26 cellular contexts compared by ENCODE assay signal in the genomic region with DNA sequence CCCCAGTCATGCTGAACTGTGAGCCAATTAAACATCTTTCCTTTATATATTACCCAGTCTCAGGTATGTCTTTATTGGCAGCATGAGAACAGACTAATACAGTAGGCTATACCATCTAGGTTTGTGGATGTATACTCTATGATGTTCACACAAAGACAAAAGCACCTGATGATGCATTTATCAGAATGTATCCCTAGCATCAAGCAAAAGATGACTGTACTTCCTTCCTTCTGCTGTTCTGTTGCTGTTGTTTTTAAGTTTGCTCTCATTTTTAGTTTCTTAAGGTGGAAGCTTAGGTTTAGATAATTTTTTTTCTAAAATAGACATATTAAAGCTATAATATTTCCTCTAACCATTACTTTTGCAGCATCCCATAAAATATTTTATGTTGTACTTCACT.
"Had no signal": no experiment of that assay in that cellular context is flagged by ENCODE, and none has a peak within 500 bp of the region (broad histone marks: within the 10 kb centered on the region; RNA-seq: fewer than 3 reads in every experiment).

No MANE protein-coding gene starts in this region.

- H3K4me1 Mint-ChIP-seq: activated naive CD8-positive, alpha-beta T cell treated with anti-CD3 and anti-CD28 coated beads, Interleukin-2, amount 10 ng/mL, durations not matched to agents 7 days and 5 days had no signal

- DNase-seq: activated CD4-positive, alpha-beta T cell treated with anti-CD3 and anti-CD28 coated beads for 48 hours; activated CD4-positive, alpha-beta T cell treated with anti-CD3 and anti-CD28 coated beads, Interleukin-2, amount 50 U/mL, for 4 hours; activated CD4-positive, CD25-positive, alpha-beta regulatory T cell treated with anti-CD3 and anti-CD28 coated beads, Interleukin-2, amount 50 U/mL, for 72 hours; activated CD8-positive, alpha-beta memory T cell treated with anti-CD3 and anti-CD28 coated beads, Interleukin-2, amount 50 U/mL, for 4 hours; activated gamma-delta T cell; activated naive CD4-positive, alpha-beta T cell treated with Interleukin-2 at 50 U/mL for 16 hours; activated naive CD8-positive, alpha-beta T cell treated with anti-CD3 and anti-CD28 coated beads, Interleukin-2, amount 10 ng/mL, durations not matched to agents 7 days and 5 days; activated T-cell treated with anti-CD3 and anti-CD28 coated beads for 4 hours; activated T-cell treated with anti-CD3 and anti-CD28 coated beads, Interleukin-2, amount 50 U/mL, for 48 hours; amygdala; Kasumi-1; KG1; MG63; NCI-H1048; NCI-H1436 treated with DMSO at 0.1 percent for 48 hours; NCI-H1694 treated with DMSO at 0.1 percent for 48 hours; NCI-H2029; NCI-H345; NCI-H524 treated with DMSO at 0.1 percent for 48 hours; SHP77; SJCRH30; T1000 had no signal

- H3K27ac Mint-ChIP-seq: activated naive CD4-positive, alpha-beta T cell treated with anti-CD3 and anti-CD28 coated beads, Interleukin-2, amount 50 U/mL, for 24 hours; activated naive CD8-positive, alpha-beta T cell treated with anti-CD3 and anti-CD28 coated beads, Interleukin-2, amount 10 ng/mL, durations not matched to agents 7 days and 5 days; activated T-helper 2 cell treated with anti-CD3 and anti-CD28 coated beads, Interferon-gamma antibody, Interleukin-2, Interleukin-4, amounts not matched to agents 10 μg/mL and 5 μg/mL and 100 μg/mL, durations not matched to agents 14 hours and 24 hours and 36 hours had no signal

- H3K4me3 Mint-ChIP-seq: activated naive CD4-positive, alpha-beta T cell treated with anti-CD3 and anti-CD28 coated beads, Interleukin-2, amount 50 U/mL, for 24 hours; activated naive CD8-positive, alpha-beta T cell treated with anti-CD3 and anti-CD28 coated beads, Interleukin-2, amount 10 ng/mL, durations not matched to agents 7 days and 5 days; central memory CD8-positive, alpha-beta T cell had no signal

- ATAC-seq: Panc1 had no signal

- H3K27me3 Mint-ChIP-seq: activated naive CD4-positive, alpha-beta T cell treated with anti-CD3 and anti-CD28 coated beads, Interleukin-2, amount 50 U/mL, for 24 hours; activated naive CD8-positive, alpha-beta T cell treated with anti-CD3 and anti-CD28 coated beads, Interleukin-2, amount 10 ng/mL, durations not matched to agents 7 days and 5 days; central memory CD8-positive, alpha-beta T cell had no signal

- H3K9me3 Mint-ChIP-seq: central memory CD8-positive, alpha-beta T cell had no signal
